In genomic region chr1:175839678-175840669, GRCh38 we compare ENCODE assay signal across 10 cellular contexts.
A peak's percentile ranks its signal among the peaks of the same experiment; 100 is the strongest.
DNase-seq lines count a peak whose midpoint lies in the region; ATAC-seq and TF ChIP-seq lines count a peak whose summit lies in the region.
"Had no signal": no experiment of that assay in that cellular context is flagged by ENCODE, and none has a peak within 500 bp of the region (broad histone marks: within the 10 kb centered on the region; RNA-seq: fewer than 3 reads in every experiment).

No MANE protein-coding gene starts in this region.

- H3K9me2 ChIP-seq in PC-3 (replicated peaks; ENCODE audit: low read length): no peaks in the 10 kb centered on the region

- in situ Hi-C loops in KBM-7 (cut with MboI; ENCODE audit: low pct_unique_long_range_greater_than_20kb, low sequenced_read_pairs): no loop called here

- H3K36me3 ChIP-seq in PC-3 (ENCODE audit: low read depth, low read length): no peaks in the 10 kb centered on the region

- intact Hi-C loops in PC-3 (cut with micrococcal nuclease): no loop called here

- POLR2A ChIA-PET in PC-3 (lab: Charles Lee; ENCODE audit: unreplicated experiment): no interaction called here

- H3K4me2 ChIP-seq in PC-3 (ENCODE audit: low read length): peak overlapping the region; percentile 40

- H3K27me3 ChIP-seq in HL-60 (ENCODE audit: insufficient read depth, poor library complexity, severe bottlenecking) (no peaks in the 10 kb centered on the region), PC-3 (ENCODE audit: low read length) (0 out of 2 replicates have a peak, but pooled peaks cover 4% of the 10 kb centered on the region)

- no peaks in the 10 kb centered on the region for H3K79me2 ChIP-seq in PC-3 (ENCODE audit: low read length)

- TF ChIP-seq CTCF in HL-60 (IDR thresholded peaks at IDR 0.05; ENCODE audit: insufficient read depth, low read length): no peak
- no peak for TF ChIP-seq CTCF in PC-3 (conservative IDR thresholded peaks at IDR 0.05; ENCODE audit: low read depth, low read length)

- peak; percentile 34 for DNase-seq in A172 (ENCODE audit: low spot score)
- peak; percentile 5 to 83 for DNase-seq in HL-60 (ENCODE audit: low read depth in 1 of 2, low spot score in 1 of 2)
- peak; percentile 70 for DNase-seq in PC-3
- DNase-seq in epithelial cell of prostate (ENCODE audit: low read depth, low spot score): peak; percentile 51
- DNase-seq in KBM-7: no peak
- DNase-seq in amygdala (lab: John Stamatoyannopoulos, UW): no peak
- DNase-seq: CD4-positive, CD25-positive, alpha-beta regulatory T cell; naive thymus-derived CD8-positive, alpha-beta T cell had no signal

- no peak overlapping the region for H2AFZ ChIP-seq in PC-3 (ENCODE audit: low read length)

- CTCF ChIA-PET in PC-3 (lab: Charles Lee): no interaction called here

- no TSS peak for BruUV-seq in PC-3 (replicated peaks; lab: Mats Ljungman, UMichigan)

- no peaks in the 10 kb centered on the region for H3F3A ChIP-seq in PC-3 (ENCODE audit: low read length, unreplicated experiment)

- no peak overlapping the region for H3K27ac ChIP-seq in HL-60 (replicated peaks)
- H3K27ac ChIP-seq in PC-3 (ENCODE audit: low read length): no peak overlapping the region
- no peak overlapping the region for H3K27ac ChIP-seq in epithelial cell of prostate

- no peaks in the 10 kb centered on the region for H4K20me1 ChIP-seq in PC-3 (ENCODE audit: low read length)

- H3K9ac ChIP-seq in PC-3 (ENCODE audit: low read length): no peak overlapping the region

- H3K4me1 ChIP-seq in PC-3 (ENCODE audit: insufficient read depth, low read length): peaks cover 14% of the 10 kb centered on the region

- ATAC-seq in PC-3: peak; percentile 73
- no peak for ATAC-seq in GM18498 (IDR thresholded peaks at IDR 0.05; ENCODE audit: unreplicated experiment)
- no peak for ATAC-seq in HG02973 (IDR thresholded peaks at IDR 0.05; ENCODE audit: unreplicated experiment)
- ATAC-seq: naive thymus-derived CD8-positive, alpha-beta T cell had no signal

- no peak overlapping the region for H3K4me3 ChIP-seq in HL-60 (replicated peaks; ENCODE audit: insufficient read depth, low read length)
- H3K4me3 ChIP-seq in PC-3 (ENCODE audit: low read length): no peak overlapping the region

- H3K9me3 ChIP-seq in PC-3 (ENCODE audit: low read length): no peaks in the 10 kb centered on the region

Comparison
In these comparisons a context has a peak if more than half of its experiments do, and no peak if none do; other contexts are left out.
1. DNase-seq: peak in A172 (single experiment), HL-60 (2 of 2), PC-3 (single experiment) and epithelial cell of prostate (single experiment); none in KBM-7 (single experiment) and amygdala (0 of 56).